ENCODE assay signal across 19 cellular contexts in the genomic region with DNA sequence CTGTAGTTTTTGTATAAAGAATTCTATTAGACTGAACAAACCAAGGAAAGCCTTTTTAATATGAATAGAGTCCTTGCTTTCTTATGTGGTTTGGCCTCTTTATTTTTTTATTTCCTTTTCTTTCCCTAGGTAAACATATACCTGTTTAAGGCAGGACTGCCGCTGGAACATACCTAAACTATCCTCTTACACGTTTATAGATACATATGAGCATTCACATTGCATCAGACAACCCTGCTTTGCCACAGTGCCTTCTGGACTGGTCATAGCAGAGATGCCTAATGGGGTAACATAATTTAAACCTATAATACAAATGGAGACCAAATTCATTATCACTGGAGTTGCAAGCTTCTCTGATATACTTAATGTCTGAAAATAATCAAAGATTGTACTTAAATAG. TPM values are rescaled to one million over a fixed set of nuclear protein-coding genes. Genes with fewer than 3 reads are reported as not detected.
A peak's percentile ranks its signal among the peaks of the same experiment; 100 is the strongest.
DNase-seq lines count a peak whose midpoint lies in the region; ATAC-seq and TF ChIP-seq lines count a peak whose summit lies in the region.
"Had no signal": no experiment of that assay in that cellular context is flagged by ENCODE, and none has a peak within 500 bp of the region (broad histone marks: within the 10 kb centered on the region; RNA-seq: fewer than 3 reads in every experiment).

No MANE protein-coding gene starts in this region.

- no peaks in the 10 kb centered on the region for H3K9me3 ChIP-seq in CD4-positive, CD25-positive, alpha-beta regulatory T cell (ENCODE audit: control insufficient read depth in 2 of 2, low read length in 2 of 2)
- H3K9me3 ChIP-seq in breast epithelium (no peaks in the 10 kb centered on the region), mucosa of descending colon (no peaks in the 10 kb centered on the region)
- H3K9me3 ChIP-seq: BLaER1 had no signal

- no peak for TF ChIP-seq POLR2A in breast epithelium (IDR thresholded peaks at IDR 0.05)

- H3K27ac ChIP-seq in CD4-positive, CD25-positive, alpha-beta regulatory T cell (ENCODE audit: insufficient read depth, low read length, poor library complexity, severe bottlenecking) = no peak overlapping the region
- H3K27ac ChIP-seq in breast epithelium = peak overlapping the region; percentile 85
- H3K27ac ChIP-seq in dorsolateral prefrontal cortex = peak overlapping the region in 58 of 59 donors; percentile 3 to 97 (median 77)
- H3K27ac ChIP-seq: BLaER1 had no signal

- intact Hi-C loops in breast epithelium (cut with DNase I; ENCODE audit: low total_unique reads) = no loop called here
- intact Hi-C loops in dorsolateral prefrontal cortex (cut with DNase I) = no loop called here
- intact Hi-C loops in mucosa of descending colon (cut with DNase I, micrococcal nuclease) = no loop called here
- intact Hi-C loops in natural killer cell (cut with micrococcal nuclease) = no loop called here

- peak overlapping the region in 2 of 3 donors; percentile 15 to 39 for H3K27ac Mint-ChIP-seq in CD4-positive, CD25-positive, alpha-beta regulatory T cell
- H3K27ac Mint-ChIP-seq in natural killer cell = no peak overlapping the region
- H3K27ac Mint-ChIP-seq: CD14-positive monocyte; CD8-positive, alpha-beta T cell; H9 had no signal

- ATAC-seq in CD4-positive, CD25-positive, alpha-beta regulatory T cell (ENCODE audit: low read depth in 2 of 2) = no peak
- ATAC-seq in mucosa of descending colon = peak; percentile 60
- ATAC-seq in GM19328 (IDR thresholded peaks at IDR 0.05; ENCODE audit: unreplicated experiment) = no peak
- no peak for ATAC-seq in natural killer cell
- ATAC-seq: CD8-positive, alpha-beta T cell; GM12878 had no signal

- H3K36me3 Mint-ChIP-seq in CD4-positive, CD25-positive, alpha-beta regulatory T cell = peaks cover 31% of the 10 kb centered on the region
- no peaks in the 10 kb centered on the region for H3K36me3 Mint-ChIP-seq in natural killer cell
- H3K36me3 Mint-ChIP-seq: CD14-positive monocyte had no signal

- H3K36me3 ChIP-seq in CD4-positive, CD25-positive, alpha-beta regulatory T cell (ENCODE audit: control insufficient read depth, insufficient read depth, low read length) = no peaks in the 10 kb centered on the region
- no peaks in the 10 kb centered on the region for H3K36me3 ChIP-seq in breast epithelium
- no peaks in the 10 kb centered on the region for H3K36me3 ChIP-seq in mucosa of descending colon (ENCODE audit: low read depth)
- H3K36me3 ChIP-seq: BLaER1 had no signal

- H3K4me3 Mint-ChIP-seq in CD4-positive, CD25-positive, alpha-beta regulatory T cell = no peak overlapping the region
- H3K4me3 Mint-ChIP-seq in natural killer cell = no peak overlapping the region
- H3K4me3 Mint-ChIP-seq: CD14-positive monocyte; CD8-positive, alpha-beta T cell; H9 had no signal

- TF ChIP-seq CTCF in breast epithelium (IDR thresholded peaks at IDR 0.05) (no peak), dorsolateral prefrontal cortex (IDR thresholded peaks at IDR 0.05 in 54 of 56, conservative IDR thresholded peaks at IDR 0.05 in 2 of 56; ENCODE audit: low read depth in 1 of 56, partially characterized antibody in 56 of 56) (no peak), mucosa of descending colon (IDR thresholded peaks at IDR 0.05) (no peak), foreskin fibroblast (IDR thresholded peaks at IDR 0.05; ENCODE audit: low read depth, low read length) (no peak), natural killer cell (IDR thresholded peaks at IDR 0.05) (no peak)

- no peak for DNase-seq in CD4-positive, CD25-positive, alpha-beta regulatory T cell
- DNase-seq in breast epithelium (ENCODE audit: low spot score in 2 of 2) (no peak), dorsolateral prefrontal cortex (no peak), mucosa of descending colon (no peak), foreskin fibroblast (no peak), natural killer cell (no peak)
- DNase-seq in stimulated activated CD4-positive, alpha-beta T cell treated with anti-CD3 and anti-CD28 coated beads, Interleukin-15, amount 100 ng/mL, for 24 hours = no peak
- DNase-seq: 8988T; Calu3; CD8-positive, alpha-beta T cell; DMS53; DND-41; EL; H9; IMR-90 had no signal

- no peaks in the 10 kb centered on the region for H3K27me3 Mint-ChIP-seq in CD4-positive, CD25-positive, alpha-beta regulatory T cell
- H3K27me3 Mint-ChIP-seq in natural killer cell (ENCODE audit: low read depth in 2 of 2) = no peaks in the 10 kb centered on the region

- peaks cover 22 to 41% (median 26%) of the 10 kb centered on the region in 4 donors for H3K4me1 Mint-ChIP-seq in CD4-positive, CD25-positive, alpha-beta regulatory T cell
- peaks cover 23 to 26% of the 10 kb centered on the region in 2 donors for H3K4me1 Mint-ChIP-seq in natural killer cell
- H3K4me1 Mint-ChIP-seq: CD14-positive monocyte, H9 had no signal

- H3K4me3 ChIP-seq in CD4-positive, CD25-positive, alpha-beta regulatory T cell (ENCODE audit: low read depth, low read length) = no peak overlapping the region
- H3K4me3 ChIP-seq in breast epithelium (peak overlapping the region in 1 of 3 donors; percentile 33), dorsolateral prefrontal cortex (peak overlapping the region in 1 of 59 donors; percentile 3), mucosa of descending colon (no peak overlapping the region), foreskin fibroblast (ENCODE audit: low read depth in 1 of 2, low read length in 2 of 2) (no peak overlapping the region)
- H3K4me3 ChIP-seq: BLaER1, GM12878 had no signal

- no peaks in the 10 kb centered on the region for H3K27me3 ChIP-seq in CD4-positive, CD25-positive, alpha-beta regulatory T cell (ENCODE audit: control insufficient read depth, insufficient read depth, low read length)
- no peaks in the 10 kb centered on the region for H3K27me3 ChIP-seq in breast epithelium
- no peaks in the 10 kb centered on the region for H3K27me3 ChIP-seq in dorsolateral prefrontal cortex
- H3K27me3 ChIP-seq: BLaER1 had no signal

- H3K9me3 Mint-ChIP-seq in CD4-positive, CD25-positive, alpha-beta regulatory T cell = peaks cover 0 to 4% (median 0%) of the 10 kb centered on the region in 7 donors
- no peaks in the 10 kb centered on the region for H3K9me3 Mint-ChIP-seq in natural killer cell
- H3K9me3 Mint-ChIP-seq: CD8-positive, alpha-beta T cell; H9 had no signal

- H3K4me1 ChIP-seq in CD4-positive, CD25-positive, alpha-beta regulatory T cell (ENCODE audit: control insufficient read depth, insufficient read depth, low read length, poor library complexity, severe bottlenecking) = no peaks in the 10 kb centered on the region
- H3K4me1 ChIP-seq in breast epithelium = peaks cover 0 to 14% of the 10 kb centered on the region in 2 donors
- no peaks in the 10 kb centered on the region for H3K4me1 ChIP-seq in mucosa of descending colon (ENCODE audit: low read depth)
- H3K4me1 ChIP-seq: BLaER1 had no signal

RNA-seq across cellular contexts. Expression of a gene that starts 12.5 kb away (rescaled TPM):
- 16.8 TPM for total RNA-seq in CD4-positive, CD25-positive, alpha-beta regulatory T cell
- polyA plus RNA-seq in CD4-positive, CD25-positive, alpha-beta regulatory T cell = 10 to 100 TPM in 1 of 4 donors, 1 to 10 TPM in 3; 6.5 to 11.9 (median 7.9) TPM
- total RNA-seq in breast epithelium = 100 to 1,000 TPM in 2 of 3 donors, 10 to 100 TPM in 1; 38.1 to 206 (median 103) TPM
- total RNA-seq in dorsolateral prefrontal cortex = 100 to 1,000 TPM in 33 of 120 experiments, 10 to 100 TPM in 87; 39.5 to 205 (median 86.4) TPM
- total RNA-seq in mucosa of descending colon = 10 to 100 TPM; 44.8 to 83.3 (median 55.6) TPM
- 10 to 100 TPM in 1 of 3 donors, 1 to 10 TPM in 2; 9.2 to 15.4 (median 10.0) TPM for total RNA-seq in natural killer cell

Comparison
In these comparisons a context has a peak if more than half of its experiments do, and no peak if none do; other contexts are left out.
1. H3K27ac Mint-ChIP-seq: peak in CD4-positive, CD25-positive, alpha-beta regulatory T cell (2 of 3); none in natural killer cell (0 of 2).